ENCODE assay signal across 28 cellular contexts in genomic region chr7:155931386-155932085, GRCh38.
"Had no signal": no experiment of that assay in that cellular context is flagged by ENCODE, and none has a peak within 500 bp of the region (broad histone marks: within the 10 kb centered on the region; RNA-seq: fewer than 3 reads in every experiment).

No MANE protein-coding gene starts in this region.

- H3K27me3 Mint-ChIP-seq: activated CD4-positive, alpha-beta memory T cell treated with anti-CD3 and anti-CD28 coated beads for 36 hours had no signal

- DNase-seq: activated CD4-positive, alpha-beta memory T cell treated with anti-CD3 and anti-CD28 coated beads for 36 hours; activated CD4-positive, alpha-beta T cell treated with anti-CD3 and anti-CD28 coated beads for 4 hours; activated CD4-positive, alpha-beta T cell treated with anti-CD3 and anti-CD28 coated beads, Interleukin-2, amount 50 U/mL, for 1 hour; activated CD8-positive, alpha-beta memory T cell treated with anti-CD3 and anti-CD28 coated beads, Interleukin-2, amount 50 U/mL, for 4 hours; activated gamma-delta T cell; activated naive CD4-positive, alpha-beta T cell treated with Interleukin-2 at 50 U/mL for 16 hours; activated naive CD8-positive, alpha-beta T cell treated with anti-CD3 and anti-CD28 coated beads, Interleukin-2, amount 10 ng/mL, durations not matched to agents 7 days and 5 days; activated T-cell treated with anti-CD3 and anti-CD28 coated beads for 4 hours; activated T-cell treated with anti-CD3 and anti-CD28 coated beads, Interleukin-2, amount 50 U/mL, for 4 hours; amygdala; Karpas-422; KBM-7; NCI-H1105; NCI-H1417 treated with DMSO at 0.1 percent for 48 hours; NCI-H187 treated with DMSO at 0.1 percent for 48 hours; NCI-H2081; NCI-H2171 treated with DMSO at 0.1 percent for 48 hours; NCI-H2227 treated with DMSO at 0.1 percent for 48 hours; NCI-H446; NCI-H510A treated with DMSO at 0.1 percent for 48 hours; NK-92 treated with Interleukin-12 subunit alpha and Interleukin-12 subunit beta, amount 100 ng/mL, for 24 hours; PC-9; SW 1271; T1000 had no signal

- H3K4me3 Mint-ChIP-seq: activated CD4-positive, alpha-beta memory T cell treated with anti-CD3 and anti-CD28 coated beads for 36 hours; activated naive CD4-positive, alpha-beta T cell treated with anti-CD3 and anti-CD28 coated beads, Interleukin-2, amount 50 U/mL, for 24 hours; activated naive CD8-positive, alpha-beta T cell treated with anti-CD3 and anti-CD28 coated beads, Interleukin-2, amount 10 ng/mL, durations not matched to agents 7 days and 5 days; activated T-cell treated with anti-CD3 and anti-CD28 coated beads, Interleukin-2, amount 50 U/mL, for 4 hours; central memory CD8-positive, alpha-beta T cell; IgD-negative memory B cell had no signal

- H3K4me1 Mint-ChIP-seq: activated naive CD4-positive, alpha-beta T cell treated with anti-CD3 and anti-CD28 coated beads, Interleukin-2, amount 50 U/mL, for 24 hours; activated naive CD8-positive, alpha-beta T cell treated with anti-CD3 and anti-CD28 coated beads, Interleukin-2, amount 10 ng/mL, durations not matched to agents 7 days and 5 days; central memory CD8-positive, alpha-beta T cell; IgD-negative memory B cell had no signal

- ATAC-seq: activated T-cell treated with anti-CD3 and anti-CD28 coated beads, Interleukin-2, amount 50 U/mL, for 4 hours; Right ventricle myocardium inferior had no signal

- H3K9me3 Mint-ChIP-seq: activated naive CD4-positive, alpha-beta T cell treated with anti-CD3 and anti-CD28 coated beads, Interleukin-2, amount 50 U/mL, for 24 hours; activated T-cell treated with anti-CD3 and anti-CD28 coated beads, Interleukin-2, amount 50 U/mL, for 4 hours had no signal

- H3K27ac Mint-ChIP-seq: activated CD4-positive, alpha-beta memory T cell treated with anti-CD3 and anti-CD28 coated beads for 36 hours; activated naive CD4-positive, alpha-beta T cell treated with anti-CD3 and anti-CD28 coated beads, Interleukin-2, amount 50 U/mL, for 24 hours; activated naive CD8-positive, alpha-beta T cell treated with anti-CD3 and anti-CD28 coated beads, Interleukin-2, amount 10 ng/mL, durations not matched to agents 7 days and 5 days; IgD-negative memory B cell had no signal
